In genomic region chr3:12234906-12235305, GRCh38 we compare ENCODE assay signal across 17 cellular contexts. TPM values are rescaled to one million over a fixed set of nuclear protein-coding genes. Genes with fewer than 3 reads are reported as not detected.
DNase-seq lines count a peak whose midpoint lies in the region; ATAC-seq, FAIRE-seq and TF ChIP-seq lines count a peak whose summit lies in the region.
"Had no signal": no experiment of that assay in that cellular context is flagged by ENCODE, and none has a peak within 500 bp of the region (broad histone marks: within the 10 kb centered on the region; RNA-seq: fewer than 3 reads in every experiment).

No MANE protein-coding gene starts in this region.

- DNase-seq in HepG2 (ENCODE audit: low spot score) (no peak), right lobe of liver (no peak), K562 (ENCODE audit: extremely low read depth in 1 of 4, low spot score in 3 of 4) (no peak), iris pigment epithelial cell (ENCODE audit: low read depth) (peak; percentile 20), heart left ventricle (no peak)
- DNase-seq in activated naive CD8-positive, alpha-beta T cell treated with anti-CD3 and anti-CD28 coated beads, Interleukin-2, amount 50 U/mL, for 24 hours, result no peak
- DNase-seq: 8988T; C1 segment of cervical spinal cord; Calu3; CD4-positive, alpha-beta T cell; DMS 273 treated with DMSO at 0.1 percent for 48 hours; GM23248 had no signal

- TF ChIP-seq CTCF in HepG2 (CRISPR knock-in tag; IDR thresholded peaks at IDR 0.05) (no peak), right lobe of liver (IDR thresholded peaks at IDR 0.05) (no peak), K562 (IDR thresholded peaks at IDR 0.05 in 2 of 3, conservative IDR thresholded peaks at IDR 0.05 in 1 of 3; ENCODE audit: insufficient read depth in 2 of 3, low read depth in 1 of 3, low read length in 3 of 3) (no peak), heart left ventricle (IDR thresholded peaks at IDR 0.05) (no peak)

- H4K20me1 ChIP-seq in HepG2 (ENCODE audit: insufficient read depth, low read length) (no peaks in the 10 kb centered on the region), K562 (replicated peaks; ENCODE audit: control insufficient read depth, insufficient read depth, low read length) (no peaks in the 10 kb centered on the region)

- H3K27me3 ChIP-seq in HepG2 (ENCODE audit: control insufficient read depth in 1 of 2, insufficient read depth in 2 of 2, low read length in 2 of 2) (peaks cover 0 to 22% of the 10 kb centered on the region in 2 experiments; a peak in 2 of 5 replicates), right lobe of liver (no peaks in the 10 kb centered on the region), K562 (ENCODE audit: control insufficient read depth in 2 of 2, insufficient read depth in 2 of 2, low read length in 2 of 2) (peaks cover 7 to 16% of the 10 kb centered on the region in 2 experiments; a peak in 4 of 5 replicates), heart left ventricle (no peaks in the 10 kb centered on the region)

- TF ChIP-seq RAD21 in HepG2 (CRISPR knock-in tag; IDR thresholded peaks at IDR 0.05) (no peak), K562 (CRISPR knock-in tag; conservative IDR thresholded peaks at IDR 0.05 in 1 of 2, IDR thresholded peaks at IDR 0.05 in 1 of 2) (no peak)

- peaks cover 36% of the 10 kb centered on the region for H3K4me1 Mint-ChIP-seq in activated naive CD8-positive, alpha-beta T cell treated with anti-CD3 and anti-CD28 coated beads, Interleukin-2, amount 50 U/mL, for 24 hours
- H3K4me1 Mint-ChIP-seq: B cell had no signal

- no peak overlapping the region for H3K4me3 ChIP-seq in HepG2 (replicated peaks in 1 of 3; ENCODE audit: insufficient read depth in 1 of 3, low read depth in 2 of 3, low read length in 3 of 3)
- no peak overlapping the region for H3K4me3 ChIP-seq in right lobe of liver
- H3K4me3 ChIP-seq in K562, result no peak overlapping the region
- H3K4me3 ChIP-seq in heart left ventricle, result no peak overlapping the region
- H3K4me3 ChIP-seq: GM23248 had no signal

- H3K9me3 Mint-ChIP-seq in activated naive CD8-positive, alpha-beta T cell treated with anti-CD3 and anti-CD28 coated beads, Interleukin-2, amount 50 U/mL, for 24 hours, result peaks cover 11% of the 10 kb centered on the region
- H3K9me3 Mint-ChIP-seq: CD4-positive, alpha-beta T cell had no signal

- H3K79me2 ChIP-seq in HepG2 (ENCODE audit: insufficient read depth, low read length), result no peaks in the 10 kb centered on the region
- H3K79me2 ChIP-seq in K562 (ENCODE audit: control insufficient read depth, insufficient read depth, low read length), result no peaks in the 10 kb centered on the region

- H3K27ac ChIP-seq in HepG2 (ENCODE audit: extremely low read length, insufficient read depth, low read length), result no peak overlapping the region
- H3K27ac ChIP-seq in right lobe of liver, result no peak overlapping the region
- no peak overlapping the region for H3K27ac ChIP-seq in K562 (ENCODE audit: extremely low read depth, low read depth, low read length)
- no peak overlapping the region for H3K27ac ChIP-seq in heart left ventricle
- H3K27ac ChIP-seq: GM23248, HL-60 had no signal

- TF ChIP-seq EP300 in HepG2 (IDR thresholded peaks at IDR 0.05; ENCODE audit: low read depth in 2 of 2, low read length in 2 of 2) (no peak), HepG2 (CRISPR knock-in tag; IDR thresholded peaks at IDR 0.05; ENCODE audit: borderline replicate concordance) (no peak), K562 (IDR thresholded peaks at IDR 0.05; ENCODE audit: low read length) (no peak)

- POLR2A ChIA-PET in HepG2 (lab: Yijun Ruan, JAX) (no interaction called here), K562 (lab: Yijun Ruan, JAX) (interaction anchor here (0.6 to 0.9 kb wide), 3 partner anchors 18 to 572 kb away, joined by 3 to 6 read pairs (median 3); no protein-coding TSS in a partner anchor)

- H3K9me3 ChIP-seq in HepG2 (ENCODE audit: low read length) (no peaks in the 10 kb centered on the region), right lobe of liver (no peaks in the 10 kb centered on the region), K562 (replicated peaks; ENCODE audit: control insufficient read depth, insufficient read depth, low read depth, low read length) (no peaks in the 10 kb centered on the region), heart left ventricle (peaks cover 0 to 4% (median 0%) of the 10 kb centered on the region in 12 donors)

- H3K36me3 Mint-ChIP-seq in activated naive CD8-positive, alpha-beta T cell treated with anti-CD3 and anti-CD28 coated beads, Interleukin-2, amount 50 U/mL, for 24 hours (ENCODE audit: low read depth), result peaks cover 4% of the 10 kb centered on the region

- FAIRE-seq in HepG2 (lab: Jason Lieb, UNC), result no peak
- FAIRE-seq in K562 (lab: Jason Lieb, UNC), result no peak
- FAIRE-seq: H54 had no signal

- in situ Hi-C loops in HepG2 (cut with HindIII; ENCODE audit: extremely low pct_ligation_motif_present, low pct_unique_long_range_greater_than_20kb), result no loop called here
- in situ Hi-C loops in K562 (cut with MboI), result no loop called here

- peaks cover 22% of the 10 kb centered on the region for H3K27me3 Mint-ChIP-seq in activated naive CD8-positive, alpha-beta T cell treated with anti-CD3 and anti-CD28 coated beads, Interleukin-2, amount 50 U/mL, for 24 hours

- TF ChIP-seq POLR2A in HepG2 (IDR thresholded peaks at IDR 0.05; ENCODE audit: insufficient read depth in 1 of 2, low read depth in 2 of 2, low read length in 2 of 2) (no peak), right lobe of liver (IDR thresholded peaks at IDR 0.05) (no peak), K562 (conservative IDR thresholded peaks at IDR 0.05) (no peak), heart left ventricle (IDR thresholded peaks at IDR 0.05) (no peak)

- H3K9ac ChIP-seq in HepG2 (ENCODE audit: insufficient read depth, low read depth, low read length) (no peak overlapping the region), K562 (ENCODE audit: insufficient read depth in 1 of 2, low read depth in 2 of 2, low read length in 2 of 2) (no peak overlapping the region)
- H3K9ac ChIP-seq: GM23248 had no signal

- H3K4me1 ChIP-seq in HepG2 (ENCODE audit: insufficient read depth, low read length), result no peaks in the 10 kb centered on the region
- H3K4me1 ChIP-seq in right lobe of liver, result no peaks in the 10 kb centered on the region
- no peaks in the 10 kb centered on the region for H3K4me1 ChIP-seq in K562 (replicated peaks in 1 of 2; ENCODE audit: control insufficient read depth in 2 of 2, insufficient read depth in 2 of 2, low read length in 2 of 2)
- peaks cover 0 to 27% (median 0%) of the 10 kb centered on the region in 12 donors for H3K4me1 ChIP-seq in heart left ventricle

- intact Hi-C loops in HepG2 (cut with micrococcal nuclease; ENCODE audit: unreplicated experiment), result no loop called here
- intact Hi-C loops in right lobe of liver (cut with DNase I), result no loop called here
- intact Hi-C loops in K562 (cut with micrococcal nuclease), result no loop called here
- intact Hi-C loops in heart left ventricle (cut with DNase I), result no loop called here

- CTCF ChIA-PET in HepG2 (lab: Yijun Ruan, JAX; ENCODE audit: low intra/inter-chr PET ratio, low total read pairs) (no interaction called here), K562 (lab: Yijun Ruan, JAX; ENCODE audit: low intra/inter-chr PET ratio) (interaction anchor here (0.6 kb wide), 1 partner anchor 18 kb away, joined by 3 read pairs; no protein-coding TSS in a partner anchor)

- H3K36me3 ChIP-seq in HepG2 (replicated peaks in 1 of 2; ENCODE audit: control insufficient read depth in 1 of 2, insufficient read depth in 2 of 2, low read length in 2 of 2) (no peaks in the 10 kb centered on the region), right lobe of liver (no peaks in the 10 kb centered on the region), K562 (ENCODE audit: control insufficient read depth, insufficient read depth, low read length) (no peaks in the 10 kb centered on the region), heart left ventricle (no peaks in the 10 kb centered on the region)

- no peak overlapping the region for H3K27ac Mint-ChIP-seq in activated naive CD8-positive, alpha-beta T cell treated with anti-CD3 and anti-CD28 coated beads, Interleukin-2, amount 50 U/mL, for 24 hours
- H3K27ac Mint-ChIP-seq: B cell; CD4-positive, alpha-beta T cell had no signal

- H3K4me2 ChIP-seq in HepG2 (ENCODE audit: low read depth, low read length), result no peak overlapping the region
- no peak overlapping the region for H3K4me2 ChIP-seq in K562 (ENCODE audit: insufficient read depth, low read length)

- ATAC-seq in HepG2, result no peak
- no peak for ATAC-seq in right lobe of liver
- no peak for ATAC-seq in K562
- ATAC-seq in heart left ventricle, result no peak
- ATAC-seq in activated naive CD8-positive, alpha-beta T cell treated with anti-CD3 and anti-CD28 coated beads, Interleukin-2, amount 50 U/mL, for 24 hours, result no peak
- ATAC-seq in GM19397 (IDR thresholded peaks at IDR 0.05; ENCODE audit: unreplicated experiment), result no peak
- ATAC-seq: HCT116 had no signal

- BruUV-seq in HepG2 (replicated peaks; lab: Mats Ljungman, UMichigan) (no TSS peak), K562 (replicated peaks; lab: Mats Ljungman, UMichigan) (no TSS peak)

- H3K9me1 ChIP-seq in K562 (ENCODE audit: control insufficient read depth, insufficient read depth, low read length), result no peaks in the 10 kb centered on the region

- no peak overlapping the region for H2AFZ ChIP-seq in HepG2 (ENCODE audit: low read length)
- H2AFZ ChIP-seq in K562 (ENCODE audit: low read depth, low read length), result no peak overlapping the region
- H2AFZ ChIP-seq: GM23248 had no signal

- H3K4me3 Mint-ChIP-seq in activated naive CD8-positive, alpha-beta T cell treated with anti-CD3 and anti-CD28 coated beads, Interleukin-2, amount 50 U/mL, for 24 hours, result no peak overlapping the region
- H3K4me3 Mint-ChIP-seq: B cell; CD4-positive, alpha-beta T cell had no signal

- WGBS in HepG2 (ENCODE audit: low lambda C conversion rate), result 0% methylated on average over 2 of the region's 2 CpGs
- 79% methylated on average over 2 of the region's 2 CpGs for WGBS in right lobe of liver (ENCODE audit: insufficient coverage, low coverage, low lambda C conversion rate, missing lambda C conversion rate)
- WGBS in K562 (ENCODE audit: insufficient coverage, low coverage, missing lambda C conversion rate), result 0% methylated on average over 2 of the region's 2 CpGs
- WGBS in heart left ventricle, 4 donors, result 75 to 90% (median 85%) methylated on average over 2 of the region's 2 CpGs

RNA-seq across cellular contexts. Expression of gene PPARG, which starts 54.0 kb away (rescaled TPM):
- total RNA-seq in HepG2 (2016; rRNA removed; fragmentation: Illumina TruSeq; extraction: Trizol), result 13.9 and 14.4 TPM in 2 replicates
- 46.6 and 50.3 TPM in 2 replicates for total RNA-seq in HepG2 (2016; cell fraction: cytosol; rRNA removed; fragmentation: Illumina TruSeq; extraction: Trizol; ENCODE audit: low read depth)
- 12.2 and 12.9 TPM in 2 replicates for total RNA-seq in HepG2 (2016; cell fraction: insoluble cytoplasmic fraction; rRNA removed; fragmentation: Illumina TruSeq; extraction: Trizol)
- total RNA-seq in HepG2 (2016; cell fraction: membrane; rRNA removed; fragmentation: Illumina TruSeq; extraction: Trizol), result 42.4 and 46.0 TPM in 2 replicates
- 9.1 and 11.2 TPM in 2 replicates for total RNA-seq in HepG2 (2016; cell fraction: nucleus; rRNA removed; fragmentation: Illumina TruSeq; extraction: Trizol)
- polyA plus RNA-seq in HepG2 (2011; rRNA removed), result 57.4 and 58.3 TPM in 2 replicates
- polyA plus RNA-seq in HepG2 (2011; cell fraction: cytosol; rRNA removed), result 39.7 and 54.9 TPM in 2 replicates
- polyA plus RNA-seq in HepG2 (2011; cell fraction: nucleus; rRNA removed), result 20.9 and 23.5 TPM in 2 replicates
- 46.8 and 53.5 TPM in 2 replicates for polyA plus RNA-seq in HepG2 (2012)
- 43.6 and 44.8 TPM in 2 replicates for polyA plus RNA-seq in HepG2 (2016; cell fraction: cytosol; fragmentation: Illumina TruSeq; extraction: Trizol; ENCODE audit: low read depth)
- polyA plus RNA-seq in HepG2 (2016; cell fraction: insoluble cytoplasmic fraction; fragmentation: Illumina TruSeq; extraction: Trizol; ENCODE audit: low read depth), result 14.1 and 15.7 TPM in 2 replicates
- polyA plus RNA-seq in HepG2 (2016; cell fraction: membrane; fragmentation: Illumina TruSeq; extraction: Trizol; ENCODE audit: low read depth), result 44.6 and 47.3 TPM in 2 replicates
- polyA plus RNA-seq in HepG2 (2016; cell fraction: nucleus; fragmentation: Illumina TruSeq; extraction: Trizol; ENCODE audit: insufficient read depth, low read depth), result 10.1 and 12.7 TPM in 2 replicates
- polyA minus RNA-seq in HepG2 (2011; rRNA and poly(A)+ RNA removed; ENCODE audit: low replicate concordance), result 77.5 and 86.5 TPM in 2 replicates
- 38.8 and 51.7 TPM in 2 replicates for polyA minus RNA-seq in HepG2 (2011; cell fraction: cytosol; rRNA and poly(A)+ RNA removed)
- polyA minus RNA-seq in HepG2 (2011; cell fraction: nucleus; rRNA and poly(A)+ RNA removed), result 98.1 and 113 TPM in 2 replicates
- 10 to 100 TPM in 3 of 6 experiments, 1 to 10 TPM in 3; 4.9 to 15.8 (median 10.8) TPM for total RNA-seq in right lobe of liver
- total RNA-seq in K562 (2011; cell fraction: chromatin; rRNA removed; ENCODE audit: low replicate concordance), result not detected in 2 replicates
- total RNA-seq in K562 (2011; cell fraction: nucleolus; rRNA removed), result not detected in 2 replicates
- not detected in 2 replicates for total RNA-seq in K562 (2011; cell fraction: nucleoplasm; rRNA removed)
- not detected in 2 replicates for total RNA-seq in K562 (2014; rRNA removed)
- total RNA-seq in K562 (2014; rRNA removed; fragmentation: Illumina TruSeq; extraction: Trizol), result not detected in 2 replicates
- total RNA-seq in K562 (2015; rRNA removed; fragmentation: Illumina TruSeq; extraction: Trizol), result not detected in 2 replicates
- 0.38 TPM in 1 of 2 replicates, not detected in the other for total RNA-seq in K562 (2021)
- polyA plus RNA-seq in K562 (2011; rRNA removed), result not detected in 2 replicates
- polyA plus RNA-seq in K562 (2011; cell fraction: cytosol; rRNA removed), result not detected in 2 replicates
- not detected in 2 replicates for polyA plus RNA-seq in K562 (2011; cell fraction: nucleus; rRNA removed)
- 0.21 TPM in 1 of 2 replicates, not detected in the other for polyA plus RNA-seq in K562 (2012)
- not detected in 2 replicates for polyA plus RNA-seq in K562 (2014; fragmentation: Illumina TruSeq; extraction: Trizol)
- not detected for polyA plus RNA-seq in K562 (2014; fragmentation: Nextera tagmentation; extraction: Ambion mirVana)
- not detected in 2 replicates for polyA plus RNA-seq in K562 (2014; rRNA removed)
- polyA minus RNA-seq in K562 (2011; rRNA and poly(A)+ RNA removed), result not detected in 2 replicates
- polyA minus RNA-seq in K562 (2011; cell fraction: cytosol; rRNA and poly(A)+ RNA removed), result not detected in 2 replicates
- 0.13 TPM in 1 of 2 replicates, not detected in the other for polyA minus RNA-seq in K562 (2011; cell fraction: nucleus; rRNA and poly(A)+ RNA removed)
- total RNA-seq in heart left ventricle, result 10 to 100 TPM; 12.8 to 30.3 (median 21.0) TPM
- polyA plus RNA-seq in heart left ventricle, result 10 to 100 TPM in 1 of 2 donors, 1 to 10 TPM in 1; 8.9 to 10.6 TPM

Comparison
In these comparisons a context has a peak if more than half of its experiments do, and no peak if none do; other contexts are left out.
1. RNA of gene PPARG, which starts 54.0 kb away (total RNA-seq): 12.8 to 30.3 TPM in heart left ventricle, 9.1 to 50.3 TPM in HepG2 and 4.9 to 15.8 TPM in right lobe of liver; 0.38 TPM in K562; every median in the first group is over 4 times any median in the second.
2. Of the 241 proteins assayed by ChIP-seq in both HepG2 and K562: peak only in HepG2: MAFF; only in K562: none; in both: none; in neither: 239; mixed calls (peak in some experiments, not most) for 1.